15 cellular contexts compared by ENCODE assay signal in genomic region chrX:20231598-20231997, GRCh38.
"Had no signal": no experiment of that assay in that cellular context is flagged by ENCODE, and none has a peak within 500 bp of the region (broad histone marks: within the 10 kb centered on the region; RNA-seq: fewer than 3 reads in every experiment).

No MANE protein-coding gene starts in this region.

- H3K4me3 ChIP-seq: dorsolateral prefrontal cortex, gastrocnemius medialis, ovary, skin epidermis, tibial artery, uterus had no signal

- H3K4me1 ChIP-seq: uterus had no signal

- ATAC-seq: activated CD4-positive, CD25-positive, alpha-beta regulatory T cell treated with anti-CD3 and anti-CD28 coated beads, Interleukin-2, amount 50 U/mL, for 24 hours; activated naive CD4-positive, alpha-beta T cell treated with anti-CD3 and anti-CD28 coated beads, Interleukin-2, amount 50 U/mL, for 72 hours; esophagus mucosa; gastrocnemius medialis; left lobe of liver; stimulated activated effector memory CD8-positive, alpha-beta T cell treated with anti-CD3 and anti-CD28 coated beads, Interleukin-12 subunit alpha, Interleukin-12 subunit beta, amount 100 ng/mL, for 72 hours had no signal

- H3K27me3 ChIP-seq: gastrocnemius medialis, ovary, tibial artery, uterus had no signal

- H3K27ac ChIP-seq: dorsolateral prefrontal cortex, ovary, skin epidermis, tibial artery, uterus had no signal

- H3K9me3 ChIP-seq: gastrocnemius medialis, ovary, tibial artery had no signal

- H3K36me3 ChIP-seq: ovary, tibial artery, uterus had no signal

- DNase-seq: activated effector memory CD4-positive, alpha-beta T cell treated with Interleukin-2 at 50 U/mL for 16 hours; amniotic stem cell; gastrocnemius medialis; islet precursor cell; ovary; T-helper 2 cell; tibial artery; uterus had no signal
